11 cellular contexts compared by ENCODE assay signal in the genomic region with DNA sequence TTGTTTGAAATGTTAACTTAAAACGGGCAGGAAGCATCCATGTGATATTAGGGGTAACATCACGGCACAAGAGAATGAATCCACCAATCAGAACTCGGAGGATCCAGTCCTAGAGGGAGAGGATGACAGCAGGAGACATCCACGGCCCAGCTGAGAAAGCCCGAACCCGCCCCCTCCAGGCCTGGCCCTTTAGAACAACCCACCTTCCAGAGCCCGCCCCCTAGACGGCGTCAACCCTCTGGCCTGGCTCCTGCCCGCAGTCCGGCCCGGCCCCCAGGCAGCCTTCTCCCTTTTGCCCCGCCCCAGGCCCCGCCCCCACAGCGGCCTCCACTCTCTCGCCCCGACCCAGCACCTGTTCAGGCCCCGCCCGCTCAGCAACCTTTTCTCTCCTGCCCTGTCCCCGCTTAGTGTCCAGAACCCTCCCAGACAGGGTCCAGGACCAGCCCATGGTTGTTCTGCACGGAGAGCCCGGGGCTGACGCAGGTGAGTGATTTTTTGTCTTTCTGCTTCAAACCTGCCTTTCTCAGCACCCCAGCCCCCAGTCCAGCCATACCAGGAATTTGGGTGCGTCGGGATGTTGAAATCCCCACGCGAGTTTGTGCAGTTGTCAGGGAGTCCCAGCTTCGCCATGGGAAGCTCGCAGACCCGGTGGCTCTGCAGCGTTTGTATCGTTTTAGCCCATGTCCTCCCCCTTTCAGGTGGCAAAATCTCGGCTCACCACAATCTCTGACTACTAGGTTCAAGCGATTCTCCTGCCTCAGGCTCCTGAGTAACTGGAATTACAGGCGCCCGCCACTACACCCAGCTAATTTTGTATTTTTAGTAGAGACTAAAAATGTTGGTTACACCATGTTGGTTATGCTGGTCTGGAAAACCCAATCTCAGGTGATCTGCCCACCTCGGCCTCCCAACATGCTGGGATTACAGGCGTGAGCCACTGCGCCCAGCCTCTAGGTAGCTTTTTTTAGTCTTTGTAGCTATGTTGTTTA. TPM values are rescaled to one million over a fixed set of nuclear protein-coding genes. Genes with fewer than 3 reads are reported as not detected.
DNase-seq lines count a peak whose midpoint lies in the region; ATAC-seq and TF ChIP-seq lines count a peak whose summit lies in the region.
"Had no signal": no experiment of that assay in that cellular context is flagged by ENCODE, and none has a peak within 500 bp of the region (broad histone marks: within the 10 kb centered on the region; RNA-seq: fewer than 3 reads in every experiment).

No MANE protein-coding gene starts in this region.

- no peak overlapping the region for H3K27ac Mint-ChIP-seq in natural killer cell
- H3K27ac Mint-ChIP-seq in natural killer cell treated with Interleukin-12 subunit alpha and Interleukin-12 subunit beta and Interleukin-15 and Interleukin-18, amount 100 ng/mL, for 72 hours: no peak overlapping the region
- H3K27ac Mint-ChIP-seq in endodermal cell: peak overlapping the region; percentile 99

- H3K4me1 ChIP-seq in endodermal cell (ENCODE audit: control insufficient read depth, insufficient read depth, low read length): peaks cover 3% of the 10 kb centered on the region
- H3K4me1 ChIP-seq in uterus: no peaks in the 10 kb centered on the region

- ATAC-seq in natural killer cell (no peak), left lobe of liver (peak; percentile 38), HG03342 (IDR thresholded peaks at IDR 0.05; ENCODE audit: unreplicated experiment) (no peak)
- no peak for ATAC-seq in natural killer cell treated with Interleukin-12 subunit alpha and Interleukin-12 subunit beta and Interleukin-15 and Interleukin-18, amount 100 ng/mL, for 72 hours

- H3K27me3 ChIP-seq in endodermal cell (ENCODE audit: control insufficient read depth, insufficient read depth, low read length, poor library complexity, severe bottlenecking) (no peaks in the 10 kb centered on the region), uterus (no peaks in the 10 kb centered on the region)

- H3K9ac ChIP-seq in endodermal cell (ENCODE audit: extremely low read depth, low read length, poor library complexity, severe bottlenecking): no peak overlapping the region

- H3K4me1 Mint-ChIP-seq in natural killer cell: peaks cover 7 to 9% of the 10 kb centered on the region in 2 donors
- peaks cover 5 to 6% of the 10 kb centered on the region in 2 donors for H3K4me1 Mint-ChIP-seq in natural killer cell treated with Interleukin-12 subunit alpha and Interleukin-12 subunit beta and Interleukin-15 and Interleukin-18, amount 100 ng/mL, for 72 hours (ENCODE audit: low read depth in 2 of 2)
- H3K4me1 Mint-ChIP-seq in endodermal cell: peaks cover 15% of the 10 kb centered on the region

- TF ChIP-seq POLR2A in uterus (IDR thresholded peaks at IDR 0.05): peak in 1 of 2 donors; percentile 9

- peaks cover 56% of the 10 kb centered on the region for H3K9me3 ChIP-seq in endodermal cell (ENCODE audit: control insufficient read depth, low read length)
- peaks cover 0 to 21% of the 10 kb centered on the region in 2 donors for H3K9me3 ChIP-seq in uterus

- peaks cover 23% of the 10 kb centered on the region for H3K36me3 Mint-ChIP-seq in natural killer cell
- H3K36me3 Mint-ChIP-seq in natural killer cell treated with Interleukin-12 subunit alpha and Interleukin-12 subunit beta and Interleukin-15 and Interleukin-18, amount 100 ng/mL, for 72 hours: peaks cover 27% of the 10 kb centered on the region
- peaks cover 35% of the 10 kb centered on the region for H3K36me3 Mint-ChIP-seq in endodermal cell (ENCODE audit: low read depth)

- H3K36me3 ChIP-seq in endodermal cell (ENCODE audit: control insufficient read depth, insufficient read depth, low read length): peaks cover 34% of the 10 kb centered on the region
- no peaks in the 10 kb centered on the region for H3K36me3 ChIP-seq in uterus

- TF ChIP-seq CTCF in natural killer cell (IDR thresholded peaks at IDR 0.05) (no peak), endodermal cell (conservative IDR thresholded peaks at IDR 0.05) (peak; percentile 13), uterus (IDR thresholded peaks at IDR 0.05) (no peak)

- H3K27ac ChIP-seq in endodermal cell (ENCODE audit: low read depth, low read length) (no peak overlapping the region), uterus (no peak overlapping the region)

- DNase-seq in natural killer cell: no peak
- DNase-seq in natural killer cell treated with Interleukin-12 subunit alpha and Interleukin-12 subunit beta and Interleukin-15 and Interleukin-18, amount 100 ng/mL, for 72 hours (ENCODE audit: low spot score): no peak
- peak; percentile 94 for DNase-seq in endodermal cell
- DNase-seq in left lobe of liver (ENCODE audit: low spot score): no peak
- peak; percentile 42 to 79 for DNase-seq in uterus
- DNase-seq in SK-N-DZ (ENCODE audit: low spot score): no peak
- no peak for DNase-seq in NK-92 (lab: John Stamatoyannopoulos, UW; ENCODE audit: unreplicated experiment)
- DNase-seq: activated CD4-positive, alpha-beta T cell treated with anti-CD3 and anti-CD28 coated beads, Interleukin-2, amount 50 U/mL, for 4 hours; NCI-H1105 treated with DMSO at 0.1 percent for 48 hours; RPMI8226 had no signal

- 83 to 84% methylated on average over 19 to 38 of the region's 39 CpGs for WGBS in endodermal cell (ENCODE audit: insufficient coverage in 1 of 2, insufficient read length in 1 of 2), 2 experiments

- H3K4me3 ChIP-seq in endodermal cell (ENCODE audit: low read length): peak overlapping the region; percentile 47
- H3K4me3 ChIP-seq in uterus: no peak overlapping the region

- peak overlapping the region; percentile 21 for H3K4me3 Mint-ChIP-seq in natural killer cell
- H3K4me3 Mint-ChIP-seq in natural killer cell treated with Interleukin-12 subunit alpha and Interleukin-12 subunit beta and Interleukin-15 and Interleukin-18, amount 100 ng/mL, for 72 hours: no peak overlapping the region
- peak overlapping the region; percentile 78 for H3K4me3 Mint-ChIP-seq in endodermal cell

- intact Hi-C loops in natural killer cell (cut with micrococcal nuclease): loop anchor here (10.0 kb wide), 1 partner anchor 202 kb away; no protein-coding TSS in a partner anchor
- intact Hi-C loops in uterus (cut with DNase I; ENCODE audit: low total_unique reads): no loop called here

- H3K9me3 Mint-ChIP-seq in natural killer cell (peaks cover 0 to 6% of the 10 kb centered on the region in 2 donors), endodermal cell (peaks cover 55% of the 10 kb centered on the region)
- peaks cover 17% of the 10 kb centered on the region for H3K9me3 Mint-ChIP-seq in natural killer cell treated with Interleukin-12 subunit alpha and Interleukin-12 subunit beta and Interleukin-15 and Interleukin-18, amount 100 ng/mL, for 72 hours

- H3K27me3 Mint-ChIP-seq in natural killer cell (ENCODE audit: low read depth in 2 of 2) (no peaks in the 10 kb centered on the region), endodermal cell (ENCODE audit: insufficient read depth) (no peaks in the 10 kb centered on the region)
- H3K27me3 Mint-ChIP-seq in natural killer cell treated with Interleukin-12 subunit alpha and Interleukin-12 subunit beta and Interleukin-15 and Interleukin-18, amount 100 ng/mL, for 72 hours: no peaks in the 10 kb centered on the region

RNA-seq across cellular contexts. Expression of gene ZNF816, which starts 16.1 kb away (rescaled TPM):
- total RNA-seq in natural killer cell (10 to 100 TPM in 1 of 3 donors, 1 to 10 TPM in 2; 4.1 to 11.3 (median 7.7) TPM), endodermal cell (10 to 100 TPM; 20.7 to 24.8 TPM), left lobe of liver (0.75 TPM), uterus (10 to 100 TPM in 2 of 4 donors, 1 to 10 TPM in 2; 3.1 to 25.4 (median 11.9) TPM)
- 10 to 100 TPM in 1 of 2 donors, 1 to 10 TPM in 1; 8.7 to 11.8 TPM for total RNA-seq in natural killer cell treated with Interleukin-12 subunit alpha and Interleukin-12 subunit beta and Interleukin-15 and Interleukin-18, amount 100 ng/mL, for 72 hours
- 13.4 TPM for polyA plus RNA-seq in endodermal cell (2013, experiment 1 of 2)
- polyA plus RNA-seq in endodermal cell (2013, experiment 2 of 2): 13.3 TPM
- 2.7 and 5.3 TPM in 2 replicates for polyA plus RNA-seq in SK-N-DZ (2014; cell fraction: cytosol; rRNA removed)
- 1.7 and 3.9 TPM in 2 replicates for polyA plus RNA-seq in SK-N-DZ (2014; cell fraction: nucleus; rRNA removed)

RNA-seq across cellular contexts. Expression of gene ZNF888, which starts 23.4 kb away (rescaled TPM):
- total RNA-seq in natural killer cell: 10 to 100 TPM in 1 of 3 donors, 1 to 10 TPM in 2; 5.1 to 13.5 (median 8.0) TPM
- total RNA-seq in natural killer cell treated with Interleukin-12 subunit alpha and Interleukin-12 subunit beta and Interleukin-15 and Interleukin-18, amount 100 ng/mL, for 72 hours: 1 to 10 TPM; 5.3 to 6.5 TPM
- 10 to 100 TPM; 13.4 to 19.6 TPM for total RNA-seq in endodermal cell
- 4.5 TPM for polyA plus RNA-seq in endodermal cell (2013, experiment 1 of 2)
- 5.4 TPM for polyA plus RNA-seq in endodermal cell (2013, experiment 2 of 2)
- total RNA-seq in left lobe of liver: 0.70 TPM
- total RNA-seq in uterus: 10 to 100 TPM in 1 of 4 donors, 1 to 10 TPM in 2, not detected in 1; 1.5 to 34.4 (median 6.1) TPM
- polyA plus RNA-seq in SK-N-DZ (2014; cell fraction: cytosol; rRNA removed): 0.66 and 0.78 TPM in 2 replicates
- polyA plus RNA-seq in SK-N-DZ (2014; cell fraction: nucleus; rRNA removed): 0.79 and 0.92 TPM in 2 replicates

RNA-seq across cellular contexts. Expression of gene ZNF320, which starts 49.2 kb away (rescaled TPM):
- total RNA-seq in natural killer cell (10 to 100 TPM; 10.3 to 14.0 (median 11.9) TPM), endodermal cell (10 to 100 TPM; 33.5 to 37.5 TPM), left lobe of liver (1.2 TPM), uterus (10 to 100 TPM in 3 of 4 donors, 1 to 10 TPM in 1; 3.6 to 67.6 (median 15.2) TPM)
- total RNA-seq in natural killer cell treated with Interleukin-12 subunit alpha and Interleukin-12 subunit beta and Interleukin-15 and Interleukin-18, amount 100 ng/mL, for 72 hours: 10 to 100 TPM; 13.9 to 15.4 TPM
- 20.9 TPM for polyA plus RNA-seq in endodermal cell (2013, experiment 1 of 2)
- polyA plus RNA-seq in endodermal cell (2013, experiment 2 of 2): 18.1 TPM
- polyA plus RNA-seq in SK-N-DZ (2014; cell fraction: cytosol; rRNA removed): 5.7 and 8.1 TPM in 2 replicates
- polyA plus RNA-seq in SK-N-DZ (2014; cell fraction: nucleus; rRNA removed): 2.8 and 12.4 TPM in 2 replicates

Comparison
In these comparisons a context has a peak if more than half of its experiments do, and no peak if none do; other contexts are left out.
1. DNase-seq: peak in endodermal cell (single experiment) and uterus (2 of 2); none in natural killer cell (single experiment), natural killer cell treated with Interleukin-12 subunit alpha and Interleukin-12 subunit beta and Interleukin-15 and Interleukin-18, amount 100 ng/mL, for 72 hours (single experiment), left lobe of liver (single experiment), SK-N-DZ (single experiment) and NK-92 (single experiment).